Comparison of ENCODE assay signal across 24 cellular contexts in genomic region chr2:8285898-8286297, GRCh38.
"Had no signal": no experiment of that assay in that cellular context is flagged by ENCODE, and none has a peak within 500 bp of the region (broad histone marks: within the 10 kb centered on the region; RNA-seq: fewer than 3 reads in every experiment).

No MANE protein-coding gene starts in this region.

- ATAC-seq: left colon; left lung; natural killer cell; stimulated activated memory B cell treated with anti-CD40 and anti-IgM and Interleukin-4, amounts not matched to agents 10 μg/mL and 1 μg/mL and 100 μg/mL, for 72 hours; stimulated activated naive CD8-positive, alpha-beta T cell treated with anti-CD3 and anti-CD28 coated beads, Interleukin-15, amount 100 ng/mL, for 72 hours had no signal

- DNase-seq: heart right ventricle; kidney glomerular epithelial cell; left colon; left lung; naive B cell; natural killer cell; nephron progenitor cell; occipital lobe; small intestine; stimulated activated CD4-positive, alpha-beta T cell treated with anti-CD3 and anti-CD28 coated beads, Interleukin-1b, Interleukin-23, amount 100 ng/mL, for 48 hours; stimulated activated CD4-positive, alpha-beta T cell treated with anti-CD3 and anti-CD28 coated beads, Interleukin-2, amount 100 ng/mL, for 48 hours; stimulated activated CD4-positive, alpha-beta T cell treated with anti-CD3 and anti-CD28 coated beads, Interleukin-4, amount 100 ng/mL, for 4 hours; stimulated activated CD8-positive, alpha-beta memory T cell treated with anti-CD3 and anti-CD28 coated beads, Interleukin-4, amount 100 ng/mL, for 48 hours; stimulated activated naive CD4-positive, alpha-beta T cell treated with Interleukin-2 at 50 U/mL for 16 hours; stimulated activated naive CD8-positive, alpha-beta T cell treated with anti-CD3 and anti-CD28 coated beads, Interleukin-15, amount 100 ng/mL, for 72 hours; substantia nigra; uterus had no signal

- H3K27ac ChIP-seq: heart right ventricle, hepatocyte, left lung, neural progenitor cell, neutrophil, parathyroid adenoma, tibial nerve, uterus had no signal

- H3K4me1 ChIP-seq: left lung, neural progenitor cell, parathyroid adenoma, tibial nerve, uterus had no signal

- H3K27me3 ChIP-seq: heart right ventricle, hepatocyte, left lung, neural progenitor cell, neutrophil, tibial nerve, uterus had no signal

- H2AFZ ChIP-seq: hepatocyte, neural progenitor cell, parathyroid adenoma had no signal

- H3K4me3 ChIP-seq: heart right ventricle, hepatocyte, left lung, lung, neural progenitor cell, tibial nerve, uterus had no signal

- H3K36me3 ChIP-seq: heart right ventricle, left lung, neural progenitor cell, neutrophil, tibial nerve, uterus had no signal

- H3K79me2 ChIP-seq: hepatocyte, parathyroid adenoma had no signal

- H3K9ac ChIP-seq: neural progenitor cell, parathyroid adenoma had no signal

- H3K4me2 ChIP-seq: hepatocyte, neural progenitor cell had no signal

- H3K9me3 ChIP-seq: heart right ventricle, left lung, neutrophil, tibial nerve, uterus had no signal
